In the genomic region with DNA sequence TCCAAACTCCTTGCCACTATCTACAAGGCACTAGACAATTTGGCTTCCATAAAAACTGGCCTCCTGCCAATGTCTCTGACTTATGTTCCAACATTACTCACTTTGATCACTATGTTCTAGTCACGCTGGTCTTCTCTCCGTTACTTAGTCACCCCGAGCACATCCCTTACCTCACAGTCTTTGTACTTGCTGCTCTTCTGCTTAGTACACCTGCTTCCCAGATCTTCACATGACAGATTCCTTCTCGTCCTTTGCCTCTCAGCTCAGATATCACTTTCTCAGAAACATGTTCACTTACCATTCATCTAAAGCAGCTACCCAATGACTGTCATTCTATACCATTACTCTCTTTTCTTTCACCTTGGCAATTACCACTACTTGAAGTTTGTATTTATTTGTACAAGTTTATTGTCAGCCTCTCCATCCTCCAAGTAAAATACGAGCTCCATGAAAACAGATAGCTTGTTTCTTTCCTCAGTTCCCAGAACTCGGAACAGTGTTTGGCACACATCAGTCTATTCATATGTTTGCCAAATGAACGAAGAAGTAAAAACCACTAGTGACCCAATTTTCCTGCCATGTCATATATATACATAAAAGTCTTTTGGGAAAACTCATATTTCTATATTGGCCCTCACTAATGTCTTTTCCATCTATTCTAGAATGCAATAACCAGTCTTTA, we compare ENCODE assay signal across 9 cellular contexts. TPM values are rescaled to one million over a fixed set of nuclear protein-coding genes. Genes with fewer than 3 reads are reported as not detected.
DNase-seq lines count a peak whose midpoint lies in the region; ATAC-seq, FAIRE-seq and TF ChIP-seq lines count a peak whose summit lies in the region.
"Had no signal": no experiment of that assay in that cellular context is flagged by ENCODE, and none has a peak within 500 bp of the region (broad histone marks: within the 10 kb centered on the region; RNA-seq: fewer than 3 reads in every experiment).

No MANE protein-coding gene starts in this region.

- TF ChIP-seq EP300 in K562 (IDR thresholded peaks at IDR 0.05; ENCODE audit: low read length) = no peak

- H3K27me3 Mint-ChIP-seq in nephron progenitor cell (ENCODE audit: low read depth, poor library complexity) = peaks cover 18% of the 10 kb centered on the region
- H3K27me3 Mint-ChIP-seq: activated naive CD8-positive, alpha-beta T cell treated with anti-CD3 and anti-CD28 coated beads, Interleukin-2, amount 10 ng/mL, durations not matched to agents 7 days and 5 days had no signal

- intact Hi-C loops in K562 (cut with micrococcal nuclease) = no loop called here
- intact Hi-C loops in left lung (cut with DNase I) = no loop called here

- H3K4me3 ChIP-seq in K562 = no peak overlapping the region
- no peak overlapping the region for H3K4me3 ChIP-seq in left lung

- H3K4me1 ChIP-seq in K562 (replicated peaks in 1 of 2; ENCODE audit: control insufficient read depth in 2 of 2, insufficient read depth in 2 of 2, low read length in 2 of 2) = peaks cover 0 to 7% of the 10 kb centered on the region in 2 experiments; a peak in 4 of 5 replicates
- H3K4me1 ChIP-seq in left lung = peaks cover 0 to 17% of the 10 kb centered on the region in 2 donors

- 37% methylated on average over 7 of the region's 7 CpGs for WGBS in K562 (ENCODE audit: insufficient coverage, low coverage, missing lambda C conversion rate)

- H3K36me3 ChIP-seq in K562 (ENCODE audit: control insufficient read depth, insufficient read depth, low read length) = peaks cover 7% of the 10 kb centered on the region
- no peaks in the 10 kb centered on the region for H3K36me3 ChIP-seq in left lung

- H3K9me1 ChIP-seq in K562 (ENCODE audit: control insufficient read depth, insufficient read depth, low read length) = no peaks in the 10 kb centered on the region

- no peak overlapping the region for H3K4me3 Mint-ChIP-seq in nephron progenitor cell
- H3K4me3 Mint-ChIP-seq: activated naive CD8-positive, alpha-beta T cell treated with anti-CD3 and anti-CD28 coated beads, Interleukin-2, amount 10 ng/mL, durations not matched to agents 7 days and 5 days had no signal

- TF ChIP-seq CTCF in K562 (IDR thresholded peaks at IDR 0.05 in 2 of 3, conservative IDR thresholded peaks at IDR 0.05 in 1 of 3; ENCODE audit: insufficient read depth in 2 of 3, low read depth in 1 of 3, low read length in 3 of 3) (no peak), left lung (IDR thresholded peaks at IDR 0.05) (no peak), nephron progenitor cell (IDR thresholded peaks at IDR 0.05) (no peak)

- DNase-seq in ACHN (peak; percentile 87), HPDE6-E6E7 (ENCODE audit: extremely low spot score) (peak; percentile 81), K562 (ENCODE audit: extremely low read depth in 1 of 4, low spot score in 3 of 4) (peak in 3 of 4 experiments; percentile 48 to 78 (median 50)), left lung (no peak), nephron progenitor cell (no peak)
- DNase-seq: activated naive CD8-positive, alpha-beta T cell treated with anti-CD3 and anti-CD28 coated beads, Interleukin-2, amount 10 ng/mL, durations not matched to agents 7 days and 5 days had no signal

- peaks cover 9% of the 10 kb centered on the region for H3K36me3 Mint-ChIP-seq in nephron progenitor cell (ENCODE audit: low read depth)

- FAIRE-seq in K562 (lab: Jason Lieb, UNC) = peak; percentile 71

- no peak overlapping the region for H3K4me2 ChIP-seq in K562 (ENCODE audit: insufficient read depth, low read length)

- H2AFZ ChIP-seq in K562 (ENCODE audit: low read depth, low read length) = no peak overlapping the region

- no peaks in the 10 kb centered on the region for H3K9me3 Mint-ChIP-seq in nephron progenitor cell
- H3K9me3 Mint-ChIP-seq: activated naive CD8-positive, alpha-beta T cell treated with anti-CD3 and anti-CD28 coated beads, Interleukin-2, amount 10 ng/mL, durations not matched to agents 7 days and 5 days had no signal

- CTCF ChIA-PET in K562 (lab: Yijun Ruan, JAX; ENCODE audit: low intra/inter-chr PET ratio) = no interaction called here

- H3K79me2 ChIP-seq in K562 (ENCODE audit: control insufficient read depth, insufficient read depth, low read length) = no peaks in the 10 kb centered on the region; the same call in 2 of the 3 replicates

- no peak for TF ChIP-seq RAD21 in K562 (CRISPR knock-in tag; conservative IDR thresholded peaks at IDR 0.05 in 1 of 2, IDR thresholded peaks at IDR 0.05 in 1 of 2)

- ATAC-seq in K562 (peak; percentile 75), left lung (peak; percentile 52), HG02885 (IDR thresholded peaks at IDR 0.05; ENCODE audit: poor library complexity, unreplicated experiment) (no peak), HG02938 (IDR thresholded peaks at IDR 0.05; ENCODE audit: unreplicated experiment) (no peak), GM18873 (IDR thresholded peaks at IDR 0.05; ENCODE audit: low FRiP score, unreplicated experiment) (no peak)

- H4K20me1 ChIP-seq in K562 (replicated peaks; ENCODE audit: control insufficient read depth, insufficient read depth, low read length) = no peaks in the 10 kb centered on the region

- H3K27me3 ChIP-seq in K562 (ENCODE audit: control insufficient read depth in 2 of 2, insufficient read depth in 2 of 2, low read length in 2 of 2) (no peaks in the 10 kb centered on the region), left lung (no peaks in the 10 kb centered on the region)

- POLR2A ChIA-PET in K562 (lab: Yijun Ruan, JAX) = interaction anchor here (0.6 to 1.5 kb wide), 3 partner anchors 9 to 48 kb away, joined by 3 to 8 read pairs (median 4); no protein-coding TSS in a partner anchor

- no peak for TF ChIP-seq POLR2A in K562 (conservative IDR thresholded peaks at IDR 0.05)

- H3K9ac ChIP-seq in K562 (ENCODE audit: insufficient read depth in 1 of 2, low read depth in 2 of 2, low read length in 2 of 2) = no peak overlapping the region

- H3K27ac Mint-ChIP-seq in nephron progenitor cell = no peak overlapping the region
- H3K27ac Mint-ChIP-seq: activated naive CD8-positive, alpha-beta T cell treated with anti-CD3 and anti-CD28 coated beads, Interleukin-2, amount 10 ng/mL, durations not matched to agents 7 days and 5 days had no signal

- in situ Hi-C loops in ACHN (cut with HindIII; ENCODE audit: low pct_ligation_motif_present, low pct_unique_long_range_greater_than_20kb, low sequenced_read_pairs) (no loop called here), K562 (cut with MboI) (no loop called here)

- H3K4me1 Mint-ChIP-seq in nephron progenitor cell = no peaks in the 10 kb centered on the region
- H3K4me1 Mint-ChIP-seq: activated naive CD8-positive, alpha-beta T cell treated with anti-CD3 and anti-CD28 coated beads, Interleukin-2, amount 10 ng/mL, durations not matched to agents 7 days and 5 days had no signal

- no peak overlapping the region for H3K27ac ChIP-seq in K562 (ENCODE audit: extremely low read depth, low read depth, low read length)
- no peak overlapping the region for H3K27ac ChIP-seq in left lung

- BruUV-seq in K562 (replicated peaks; lab: Mats Ljungman, UMichigan) = no TSS peak

- H3K9me3 ChIP-seq in K562 (replicated peaks; ENCODE audit: control insufficient read depth, insufficient read depth, low read depth, low read length) (no peaks in the 10 kb centered on the region), left lung (no peaks in the 10 kb centered on the region)

TF ChIP-seq in K562, 482 proteins besides CTCF, POLR2A, EP300 and RAD21 (continues in another document):
- no peak for TF ChIP-seq HIVEP1 (CRISPR knock-in tag; IDR thresholded peaks at IDR 0.05)
- TF ChIP-seq MECOM (CRISPR knock-in tag; IDR thresholded peaks at IDR 0.05) = peak; percentile 76; the same call in 1 of the 2 replicates
- peak; percentile 99 for TF ChIP-seq NFIC (IDR thresholded peaks at IDR 0.05)
- TF ChIP-seq, protein P1, sequence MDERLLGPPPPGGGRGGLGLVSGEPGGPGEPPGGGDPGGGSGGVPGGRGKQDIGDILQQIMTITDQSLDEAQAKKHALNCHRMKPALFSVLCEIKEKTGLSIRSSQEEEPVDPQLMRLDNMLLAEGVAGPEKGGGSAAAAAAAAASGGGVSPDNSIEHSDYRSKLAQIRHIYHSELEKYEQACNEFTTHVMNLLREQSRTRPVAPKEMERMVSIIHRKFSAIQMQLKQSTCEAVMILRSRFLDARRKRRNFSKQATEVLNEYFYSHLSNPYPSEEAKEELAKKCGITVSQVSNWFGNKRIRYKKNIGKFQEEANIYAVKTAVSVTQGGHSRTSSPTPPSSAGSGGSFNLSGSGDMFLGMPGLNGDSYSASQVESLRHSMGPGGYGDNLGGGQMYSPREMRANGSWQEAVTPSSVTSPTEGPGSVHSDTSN (CRISPR knock-in tag; IDR thresholded peaks at IDR 0.05; ENCODE audit: low read depth) = no peak
- TF ChIP-seq, protein P1 (tag; conservative IDR thresholded peaks at IDR 0.05; ENCODE audit: low read depth) = peak; percentile 59
- TF ChIP-seq RCOR1 (IDR thresholded peaks at IDR 0.05; ENCODE audit: borderline replicate concordance in 1 of 2, low read depth in 2 of 2, low read length in 2 of 2) = 0 out of 4 replicates have a peak, but pooled peaks of 1 of the 2 experiments have one; percentile 16

RNA-seq across cellular contexts. Expression of a gene that starts 5.9 kb away (rescaled TPM):
- total RNA-seq in K562 (2011; cell fraction: chromatin; rRNA removed; ENCODE audit: low replicate concordance) = 50.2 and 52.9 TPM in 2 replicates
- total RNA-seq in K562 (2011; cell fraction: nucleolus; rRNA removed) = 43.7 and 56.8 TPM in 2 replicates
- total RNA-seq in K562 (2011; cell fraction: nucleoplasm; rRNA removed) = 53.5 and 62.8 TPM in 2 replicates
- total RNA-seq in K562 (2014; rRNA removed) = 7.0 and 9.9 TPM in 2 replicates
- 7.3 and 8.3 TPM in 2 replicates for total RNA-seq in K562 (2014; rRNA removed; fragmentation: Illumina TruSeq; extraction: Trizol)
- total RNA-seq in K562 (2015; rRNA removed; fragmentation: Illumina TruSeq; extraction: Trizol) = 6.3 and 6.9 TPM in 2 replicates
- 11.5 and 13.3 TPM in 2 replicates for total RNA-seq in K562 (2021)
- 16.6 and 18.9 TPM in 2 replicates for polyA plus RNA-seq in K562 (2011; rRNA removed)
- 19.7 and 24.6 TPM in 2 replicates for polyA plus RNA-seq in K562 (2011; cell fraction: cytosol; rRNA removed)
- 77.0 and 105 TPM in 2 replicates for polyA plus RNA-seq in K562 (2011; cell fraction: nucleus; rRNA removed)
- 5.5 and 7.3 TPM in 2 replicates for polyA plus RNA-seq in K562 (2012)
- 12.5 and 15.7 TPM in 2 replicates for polyA plus RNA-seq in K562 (2014; fragmentation: Illumina TruSeq; extraction: Trizol)
- 1 to 10 TPM; 3.0 to 3.3 TPM for polyA plus RNA-seq in K562 (2014; fragmentation: Nextera tagmentation; extraction: Ambion mirVana)
- 8.4 and 9.0 TPM in 2 replicates for polyA plus RNA-seq in K562 (2014; rRNA removed)
- 15.8 TPM in 2 replicates for polyA minus RNA-seq in K562 (2011; rRNA and poly(A)+ RNA removed)
- 8.6 and 11.3 TPM in 2 replicates for polyA minus RNA-seq in K562 (2011; cell fraction: cytosol; rRNA and poly(A)+ RNA removed)
- polyA minus RNA-seq in K562 (2011; cell fraction: nucleus; rRNA and poly(A)+ RNA removed) = 15.1 and 16.0 TPM in 2 replicates
- 10 to 100 TPM in 1 of 2 donors, 1 to 10 TPM in 1; 9.5 to 10.4 TPM for total RNA-seq in left lung

Comparison
In these comparisons a context has a peak if more than half of its experiments do, and no peak if none do; other contexts are left out.
1. DNase-seq: peak in ACHN (single experiment), HPDE6-E6E7 (single experiment) and K562 (3 of 4); none in left lung (0 of 2) and nephron progenitor cell (single experiment).
2. ATAC-seq: peak in K562 (single experiment) and left lung (single experiment); none in HG02885 (single experiment), HG02938 (single experiment) and GM18873 (single experiment).